Comparison of ENCODE assay signal across 7 cellular contexts in the genomic region with DNA sequence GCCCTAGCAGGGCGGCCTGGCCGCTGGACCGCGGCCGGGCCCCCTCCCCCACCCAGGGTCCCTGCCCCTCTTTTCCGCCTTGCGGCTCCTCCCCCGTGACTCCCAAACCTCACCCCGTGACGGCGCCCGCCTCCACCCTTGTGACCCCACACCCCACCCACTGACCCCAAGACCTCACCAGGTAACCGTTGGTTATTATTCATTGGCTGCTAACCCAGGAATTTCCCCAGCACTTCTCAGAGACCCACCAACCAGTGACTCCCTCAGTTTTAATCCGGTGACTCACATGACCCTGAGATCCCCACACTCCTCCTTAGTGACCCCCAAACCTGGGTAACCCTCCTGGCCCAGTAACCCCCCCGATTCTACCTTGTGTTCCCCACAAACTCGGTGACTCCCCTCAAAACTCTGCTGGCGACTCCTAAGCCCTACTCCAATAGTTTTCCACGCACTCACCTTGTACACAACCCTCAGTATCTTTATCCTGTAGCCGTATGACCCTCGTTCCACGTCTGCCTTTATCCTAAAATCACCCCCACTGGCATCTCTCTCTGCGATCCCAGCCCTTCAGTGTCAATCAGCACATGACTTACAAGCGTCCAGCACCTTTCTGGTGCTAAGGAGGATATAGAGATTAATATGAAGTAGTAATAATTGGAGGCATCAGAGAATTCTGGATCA. TPM values are rescaled to one million over a fixed set of nuclear protein-coding genes. Genes with fewer than 3 reads are reported as not detected.
DNase-seq lines count a peak whose midpoint lies in the region; ATAC-seq and TF ChIP-seq lines count a peak whose summit lies in the region.

No MANE protein-coding gene starts in this region.

- H3K4me3 Mint-ChIP-seq in activated CD8-positive, alpha-beta T cell treated with anti-CD3 and anti-CD28 coated beads, Interleukin-2, amount 10 ng/mL, durations not matched to agents 7 days and 5 days, result peak overlapping the region; percentile 97
- peak overlapping the region; percentile 95 for H3K4me3 Mint-ChIP-seq in mesothelial cell of epicardium

- peak; percentile 43 for ATAC-seq in GM18505 (IDR thresholded peaks at IDR 0.05; ENCODE audit: unreplicated experiment)
- peak; percentile 27 for ATAC-seq in HG02763 (IDR thresholded peaks at IDR 0.05; ENCODE audit: unreplicated experiment)
- peak; percentile 44 for ATAC-seq in activated CD8-positive, alpha-beta T cell treated with anti-CD3 and anti-CD28 coated beads, Interleukin-2, amount 10 ng/mL, durations not matched to agents 7 days and 5 days

- peak overlapping the region; percentile 91 for H3K27ac ChIP-seq in effector memory CD4-positive, alpha-beta T cell (ENCODE audit: insufficient read depth, low read length, poor library complexity, severe bottlenecking)

- TF ChIP-seq POLR2A in GM18505 (IDR thresholded peaks at IDR 0.05; ENCODE audit: borderline replicate concordance, extremely low read depth, insufficient read depth, insufficient read length), result no peak

- H3K36me3 ChIP-seq in effector memory CD4-positive, alpha-beta T cell (ENCODE audit: control insufficient read depth, insufficient read depth, low read length), result no peaks in the 10 kb centered on the region

- peaks cover 4% of the 10 kb centered on the region for H3K36me3 Mint-ChIP-seq in activated CD8-positive, alpha-beta T cell treated with anti-CD3 and anti-CD28 coated beads, Interleukin-2, amount 10 ng/mL, durations not matched to agents 7 days and 5 days (ENCODE audit: low read depth)
- no peaks in the 10 kb centered on the region for H3K36me3 Mint-ChIP-seq in mesothelial cell of epicardium

- H3K9me3 ChIP-seq in effector memory CD4-positive, alpha-beta T cell (ENCODE audit: control insufficient read depth, low read length), result no peaks in the 10 kb centered on the region

- POLR2A ChIA-PET in activated CD8-positive, alpha-beta T cell treated with anti-CD3 and anti-CD28 coated beads, Interleukin-2, amount 10 ng/mL, durations not matched to agents 7 days and 5 days (lab: Charles Lee), result interaction anchor here (1.2 kb wide), 3 partner anchors 29 to 84 kb away, joined by 3 to 5 read pairs (median 5); no protein-coding TSS in a partner anchor

- H3K4me1 ChIP-seq in effector memory CD4-positive, alpha-beta T cell (ENCODE audit: control insufficient read depth, insufficient read depth, low read length, poor library complexity, severe bottlenecking), result peaks cover 17% of the 10 kb centered on the region

- peak overlapping the region; percentile 88 for H3K27ac Mint-ChIP-seq in activated CD8-positive, alpha-beta T cell treated with anti-CD3 and anti-CD28 coated beads, Interleukin-2, amount 10 ng/mL, durations not matched to agents 7 days and 5 days
- peak overlapping the region; percentile 93 for H3K27ac Mint-ChIP-seq in mesothelial cell of epicardium

- H3K27me3 Mint-ChIP-seq in activated CD8-positive, alpha-beta T cell treated with anti-CD3 and anti-CD28 coated beads, Interleukin-2, amount 10 ng/mL, durations not matched to agents 7 days and 5 days (ENCODE audit: low read depth), result no peaks in the 10 kb centered on the region
- no peaks in the 10 kb centered on the region for H3K27me3 Mint-ChIP-seq in mesothelial cell of epicardium (ENCODE audit: low read depth)

- no peak for TF ChIP-seq CTCF in mesothelial cell of epicardium (IDR thresholded peaks at IDR 0.05; ENCODE audit: unreplicated experiment)

- CTCF ChIA-PET in activated CD8-positive, alpha-beta T cell treated with anti-CD3 and anti-CD28 coated beads, Interleukin-2, amount 10 ng/mL, durations not matched to agents 7 days and 5 days (lab: Charles Lee), result interaction anchor here (1.1 to 3.9 kb wide), 6 partner anchors 12 to 190 kb away, joined by 3 to 25 read pairs (median 4); a partner anchor contains a TSS

- DNase-seq in NCI-H226 (peak; percentile 43), mesothelial cell of epicardium (ENCODE audit: low spot score in 2 of 2, unreplicated experiment in 2 of 2) (no peak)
- DNase-seq in activated CD8-positive, alpha-beta T cell treated with anti-CD3 and anti-CD28 coated beads, Interleukin-2, amount 10 ng/mL, durations not matched to agents 7 days and 5 days, result peak; percentile 76
- peak; percentile 78 to 86 (median 82) for DNase-seq in effector memory CD4-positive, alpha-beta T cell
- peak; percentile 71 to 73 for DNase-seq in stimulated activated CD8-positive, alpha-beta memory T cell treated with anti-CD3 and anti-CD28 coated beads, Interleukin-15, amount 100 ng/mL, for 48 hours (ENCODE audit: low read depth in 2 of 2)

- no peaks in the 10 kb centered on the region for H3K9me3 Mint-ChIP-seq in activated CD8-positive, alpha-beta T cell treated with anti-CD3 and anti-CD28 coated beads, Interleukin-2, amount 10 ng/mL, durations not matched to agents 7 days and 5 days (ENCODE audit: insufficient read depth)
- H3K9me3 Mint-ChIP-seq in mesothelial cell of epicardium, result no peaks in the 10 kb centered on the region

- peak overlapping the region; percentile 67 for H3K4me3 ChIP-seq in effector memory CD4-positive, alpha-beta T cell (ENCODE audit: insufficient read depth, low read depth, low read length, poor library complexity, severe bottlenecking)

- no peaks in the 10 kb centered on the region for H3K27me3 ChIP-seq in effector memory CD4-positive, alpha-beta T cell (replicated peaks; ENCODE audit: control insufficient read depth, insufficient read depth, low read length, poor library complexity, severe bottlenecking)

- peaks cover 38% of the 10 kb centered on the region for H3K4me1 Mint-ChIP-seq in activated CD8-positive, alpha-beta T cell treated with anti-CD3 and anti-CD28 coated beads, Interleukin-2, amount 10 ng/mL, durations not matched to agents 7 days and 5 days (ENCODE audit: low read depth)
- peaks cover 34% of the 10 kb centered on the region for H3K4me1 Mint-ChIP-seq in mesothelial cell of epicardium

RNA-seq across cellular contexts. Expression of a gene that starts 0.6 kb away (rescaled TPM):
- 10 to 100 TPM; 39.4 to 41.6 TPM for total RNA-seq in activated CD8-positive, alpha-beta T cell treated with anti-CD3 and anti-CD28 coated beads, Interleukin-2, amount 10 ng/mL, durations not matched to agents 7 days and 5 days
- total RNA-seq in mesothelial cell of epicardium, result 56.6 to 58.3 TPM (median 56.9 TPM) in 3 replicates

RNA-seq across cellular contexts. Expression of a gene that starts 37.5 kb away (rescaled TPM):
- total RNA-seq in activated CD8-positive, alpha-beta T cell treated with anti-CD3 and anti-CD28 coated beads, Interleukin-2, amount 10 ng/mL, durations not matched to agents 7 days and 5 days, result 100 to 1,000 TPM; 191 to 195 TPM
- total RNA-seq in mesothelial cell of epicardium, result 9.3 to 11.3 TPM (median 9.7 TPM) in 3 replicates

RNA-seq across cellular contexts. Expression of a gene that starts 46.3 kb away (rescaled TPM):
- under 1 TPM in 1 of 2 experiments, not detected in 1; 0.03 TPM for total RNA-seq in activated CD8-positive, alpha-beta T cell treated with anti-CD3 and anti-CD28 coated beads, Interleukin-2, amount 10 ng/mL, durations not matched to agents 7 days and 5 days
- total RNA-seq in mesothelial cell of epicardium, result 51.9 to 54.8 TPM (median 53.2 TPM) in 3 replicates

Comparison
In these comparisons a context has a peak if more than half of its experiments do, and no peak if none do; other contexts are left out.
1. DNase-seq: peak in NCI-H226 (single experiment), activated CD8-positive, alpha-beta T cell treated with anti-CD3 and anti-CD28 coated beads, Interleukin-2, amount 10 ng/mL, durations not matched to agents 7 days and 5 days (single experiment), effector memory CD4-positive, alpha-beta T cell (3 of 3) and stimulated activated CD8-positive, alpha-beta memory T cell treated with anti-CD3 and anti-CD28 coated beads, Interleukin-15, amount 100 ng/mL, for 48 hours (2 of 2); none in mesothelial cell of epicardium (0 of 2).
2. RNA of a gene that starts 37.5 kb away (total RNA-seq): 191 to 195 TPM in activated CD8-positive, alpha-beta T cell treated with anti-CD3 and anti-CD28 coated beads, Interleukin-2, amount 10 ng/mL, durations not matched to agents 7 days and 5 days; 9.3 to 11.3 TPM in mesothelial cell of epicardium; every median in the first group is over 10 times any median in the second.
3. RNA of a gene that starts 46.3 kb away (total RNA-seq): 51.9 to 54.8 TPM in mesothelial cell of epicardium; 0.03 TPM in activated CD8-positive, alpha-beta T cell treated with anti-CD3 and anti-CD28 coated beads, Interleukin-2, amount 10 ng/mL, durations not matched to agents 7 days and 5 days; every median in the first group is over 10 times any median in the second.
4. Peak in every context shown above with its lines, with median percentiles within 50 percentile points of each other: ATAC-seq.